In the genomic region with DNA sequence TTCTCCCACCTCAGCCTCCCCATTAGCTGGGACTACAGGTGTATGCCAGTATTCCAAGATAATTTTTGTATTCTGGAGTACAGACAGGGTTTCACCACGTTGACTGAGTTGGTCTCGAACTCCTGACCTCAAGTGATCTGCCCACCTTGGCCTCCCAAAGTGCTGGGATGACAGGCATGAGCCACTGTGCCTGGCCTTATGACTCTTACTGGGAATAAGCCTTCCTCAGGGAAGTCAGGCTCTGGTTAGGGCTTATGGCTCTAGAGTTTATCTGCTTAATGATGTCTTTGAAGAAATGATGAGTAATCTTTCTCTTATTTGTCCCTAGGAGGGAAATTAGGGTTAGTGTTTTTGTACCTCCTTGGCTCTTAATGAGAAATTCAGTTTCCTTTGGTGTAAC, we compare ENCODE assay signal across 16 cellular contexts.
DNase-seq lines count a peak whose midpoint lies in the region; ATAC-seq, FAIRE-seq and TF ChIP-seq lines count a peak whose summit lies in the region.
"Had no signal": no experiment of that assay in that cellular context is flagged by ENCODE, and none has a peak within 500 bp of the region (broad histone marks: within the 10 kb centered on the region; RNA-seq: fewer than 3 reads in every experiment).

No MANE protein-coding gene starts in this region.

- H3K4me3 Mint-ChIP-seq in CD14-positive monocyte: no peak overlapping the region
- H3K4me3 Mint-ChIP-seq in activated T-cell treated with anti-CD3 and anti-CD28 coated beads, Interleukin-2, amount 50 U/mL, for 72 hours: peak overlapping the region; percentile 64 to 73
- peak overlapping the region in 9 of 10 donors; percentile 70 to 85 (median 74) for H3K4me3 Mint-ChIP-seq in naive thymus-derived CD4-positive, alpha-beta T cell

- peaks cover 53% of the 10 kb centered on the region for H3K4me1 ChIP-seq in A549
- peaks cover 11 to 36% of the 10 kb centered on the region in 2 donors for H3K4me1 ChIP-seq in naive thymus-derived CD4-positive, alpha-beta T cell (ENCODE audit: control insufficient read depth in 2 of 2, insufficient read depth in 2 of 2, low read length in 2 of 2)
- H3K4me1 ChIP-seq: HAP-1 had no signal

- no peaks in the 10 kb centered on the region for H3K9me3 Mint-ChIP-seq in CD14-positive monocyte
- no peaks in the 10 kb centered on the region for H3K9me3 Mint-ChIP-seq in activated T-cell treated with anti-CD3 and anti-CD28 coated beads, Interleukin-2, amount 50 U/mL, for 72 hours
- H3K9me3 Mint-ChIP-seq in naive thymus-derived CD4-positive, alpha-beta T cell: no peaks in the 10 kb centered on the region
- H3K9me3 Mint-ChIP-seq: activated T-helper 2 cell treated with anti-CD3 and anti-CD28 coated beads, Interferon-gamma antibody, Interleukin-2, Interleukin-4, amounts not matched to agents 10 μg/mL and 5 μg/mL and 100 μg/mL, durations not matched to agents 14 hours and 24 hours and 36 hours had no signal

- H3K4me3 ChIP-seq in A549: no peak overlapping the region
- H3K4me3 ChIP-seq in naive thymus-derived CD4-positive, alpha-beta T cell (ENCODE audit: low read length): no peak overlapping the region
- H3K4me3 ChIP-seq: HAP-1, MG63 had no signal

- TF ChIP-seq POLR2A in A549 (IDR thresholded peaks at IDR 0.05; ENCODE audit: low read length): no peak

- H3K36me3 Mint-ChIP-seq in CD14-positive monocyte: peaks cover 16 to 25% of the 10 kb centered on the region in 2 donors
- H3K36me3 Mint-ChIP-seq in activated T-cell treated with anti-CD3 and anti-CD28 coated beads, Interleukin-2, amount 50 U/mL, for 72 hours (ENCODE audit: insufficient read depth in 2 of 2): peaks cover 0 to 1% of the 10 kb centered on the region in 2 donors
- H3K36me3 Mint-ChIP-seq in naive thymus-derived CD4-positive, alpha-beta T cell: peaks cover 3 to 26% (median 4%) of the 10 kb centered on the region in 5 donors

- FAIRE-seq in A549 (lab: Jason Lieb, UNC): no peak
- FAIRE-seq: bronchial epithelial cell had no signal

- peak overlapping the region; percentile 77 to 86; a peak in 5 of 6 replicates for H3K27ac ChIP-seq in A549
- H3K27ac ChIP-seq in naive thymus-derived CD4-positive, alpha-beta T cell (ENCODE audit: low read depth, low read length): peak overlapping the region; percentile 66

- ATAC-seq in A549: no peak
- ATAC-seq in activated T-cell treated with anti-CD3 and anti-CD28 coated beads, Interleukin-2, amount 50 U/mL, for 72 hours (replicated peaks in 1 of 2): peak in 1 of 2 donors; percentile 26
- no peak for ATAC-seq in naive thymus-derived CD4-positive, alpha-beta T cell

- peak overlapping the region; percentile 74 for H3K4me2 ChIP-seq in A549
- H3K4me2 ChIP-seq: SK-N-SH had no signal

- no peak for TF ChIP-seq EP300 in A549 (IDR thresholded peaks at IDR 0.05)

- H3K27ac Mint-ChIP-seq in CD14-positive monocyte: peak overlapping the region in 4 of 7 donors; percentile 19 to 54 (median 48)
- H3K27ac Mint-ChIP-seq in activated T-cell treated with anti-CD3 and anti-CD28 coated beads, Interleukin-2, amount 50 U/mL, for 72 hours: peak overlapping the region; percentile 94
- H3K27ac Mint-ChIP-seq in naive thymus-derived CD4-positive, alpha-beta T cell: peak overlapping the region; percentile 64 to 97 (median 90)
- H3K27ac Mint-ChIP-seq: activated T-helper 2 cell treated with anti-CD3 and anti-CD28 coated beads, Interferon-gamma antibody, Interleukin-2, Interleukin-4, amounts not matched to agents 10 μg/mL and 5 μg/mL and 100 μg/mL, durations not matched to agents 14 hours and 24 hours and 36 hours had no signal

- intact Hi-C loops in CD14-positive monocyte (cut with micrococcal nuclease): loop anchor here in 1 of 2 donors (5.0 kb wide), 1 partner anchor 321 kb away; a partner anchor contains a TSS
- intact Hi-C loops in naive thymus-derived CD4-positive, alpha-beta T cell (cut with micrococcal nuclease): loop anchor here in 1 of 2 donors (2.0 to 5.0 kb wide), 7 partner anchors 18 to 322 kb away; no protein-coding TSS in a partner anchor

- H3K9me3 ChIP-seq in A549: no peaks in the 10 kb centered on the region
- no peaks in the 10 kb centered on the region for H3K9me3 ChIP-seq in naive thymus-derived CD4-positive, alpha-beta T cell (ENCODE audit: control insufficient read depth in 2 of 3, low read length in 3 of 3)
- H3K9me3 ChIP-seq: HAP-1, MG63, SK-N-SH had no signal

- POLR2A ChIA-PET in A549 (lab: Yijun Ruan, JAX): no interaction called here
- POLR2A ChIA-PET in naive thymus-derived CD4-positive, alpha-beta T cell (lab: Charles Lee): interaction anchor here (0.7 to 1.3 kb wide), 3 partner anchors 38 to 322 kb away, joined by 3 to 5 read pairs (median 3); no protein-coding TSS in a partner anchor

- peaks cover 0 to 15% (median 0%) of the 10 kb centered on the region in 3 experiments for H3K36me3 ChIP-seq in naive thymus-derived CD4-positive, alpha-beta T cell (ENCODE audit: control insufficient read depth in 2 of 3, insufficient read depth in 3 of 3, low read length in 3 of 3)
- H3K36me3 ChIP-seq: HAP-1, MG63 had no signal

- DNase-seq in A549 (ENCODE audit: low read depth in 1 of 2, low spot score in 1 of 2): no peak
- DNase-seq in CD14-positive monocyte (ENCODE audit: low spot score): no peak
- DNase-seq in activated T-cell treated with anti-CD3 and anti-CD28 coated beads, Interleukin-2, amount 50 U/mL, for 72 hours: no peak
- DNase-seq in naive thymus-derived CD4-positive, alpha-beta T cell: no peak
- DNase-seq in GOT3 (lab: John Stamatoyannopoulos, UW): no peak
- no peak for DNase-seq in iPS-NIHi11 (ENCODE audit: low spot score)
- no peak for DNase-seq in GM10266 (ENCODE audit: extremely low spot score)
- no peak for DNase-seq in C1 segment of cervical spinal cord (lab: John Stamatoyannopoulos, UW)
- DNase-seq: foreskin melanocyte; MG63; NK-92 treated with Interleukin-12 subunit alpha and Interleukin-12 subunit beta, amount 100 ng/mL, for 24 hours; SK-N-SH; stimulated activated CD4-positive, alpha-beta T cell treated with anti-CD3 and anti-CD28 coated beads, Interleukin-2, amount 100 ng/mL, for 48 hours had no signal

- H3K27me3 Mint-ChIP-seq in CD14-positive monocyte (ENCODE audit: low read depth in 3 of 3): peaks cover 0 to 2% (median 0%) of the 10 kb centered on the region in 3 donors
- H3K27me3 Mint-ChIP-seq in activated T-cell treated with anti-CD3 and anti-CD28 coated beads, Interleukin-2, amount 50 U/mL, for 72 hours (ENCODE audit: low read depth): no peaks in the 10 kb centered on the region
- H3K27me3 Mint-ChIP-seq in naive thymus-derived CD4-positive, alpha-beta T cell: no peaks in the 10 kb centered on the region

- TF ChIP-seq RAD21 in A549 (conservative IDR thresholded peaks at IDR 0.05 in 1 of 2, IDR thresholded peaks at IDR 0.05 in 1 of 2): no peak

- no peak for TF ChIP-seq CTCF in A549 (IDR thresholded peaks at IDR 0.05)
- no peak for TF ChIP-seq CTCF in CD14-positive monocyte (IDR thresholded peaks at IDR 0.05)
- TF ChIP-seq CTCF in GM10266 (IDR thresholded peaks at IDR 0.05; ENCODE audit: control insufficient read depth, insufficient read depth, low read depth, missing control alignments): no peak

- 56% methylated on average over 2 of the region's 2 CpGs for WGBS in A549 (ENCODE audit: missing lambda C conversion rate)

- no peaks in the 10 kb centered on the region for H3K27me3 ChIP-seq in naive thymus-derived CD4-positive, alpha-beta T cell (ENCODE audit: control insufficient read depth in 2 of 2, insufficient read depth in 2 of 2, low read length in 2 of 2)
- H3K27me3 ChIP-seq: MG63 had no signal

- H3K4me1 Mint-ChIP-seq in CD14-positive monocyte: peaks cover 24% of the 10 kb centered on the region
- peaks cover 77% of the 10 kb centered on the region for H3K4me1 Mint-ChIP-seq in activated T-cell treated with anti-CD3 and anti-CD28 coated beads, Interleukin-2, amount 50 U/mL, for 72 hours (ENCODE audit: low read depth)
- peaks cover 32 to 84% (median 74%) of the 10 kb centered on the region in 7 donors for H3K4me1 Mint-ChIP-seq in naive thymus-derived CD4-positive, alpha-beta T cell

- CTCF ChIA-PET in A549 (lab: Yijun Ruan, JAX): interaction anchor here (0.8 to 1.7 kb wide), 3 partner anchors 295 to 325 kb away, joined by 3 to 6 read pairs (median 3); no protein-coding TSS in a partner anchor
- CTCF ChIA-PET in naive thymus-derived CD4-positive, alpha-beta T cell (lab: Charles Lee): no interaction called here

TF ChIP-seq in A549, 52 proteins besides CTCF, POLR2A, EP300 and RAD21 (continues in another document):
- TF ChIP-seq CHD4 (IDR thresholded peaks at IDR 0.05; ENCODE audit: borderline replicate concordance) (no peak), KDM5A (IDR thresholded peaks at IDR 0.05) (no peak), KDM1A (IDR thresholded peaks at IDR 0.05; ENCODE audit: low read depth) (no peak), MAZ (IDR thresholded peaks at IDR 0.05; ENCODE audit: borderline replicate concordance, low read depth, low read length) (no peak), FOSB (CRISPR knock-in tag; IDR thresholded peaks at IDR 0.05) (no peak)
- TF ChIP-seq, protein P1, sequence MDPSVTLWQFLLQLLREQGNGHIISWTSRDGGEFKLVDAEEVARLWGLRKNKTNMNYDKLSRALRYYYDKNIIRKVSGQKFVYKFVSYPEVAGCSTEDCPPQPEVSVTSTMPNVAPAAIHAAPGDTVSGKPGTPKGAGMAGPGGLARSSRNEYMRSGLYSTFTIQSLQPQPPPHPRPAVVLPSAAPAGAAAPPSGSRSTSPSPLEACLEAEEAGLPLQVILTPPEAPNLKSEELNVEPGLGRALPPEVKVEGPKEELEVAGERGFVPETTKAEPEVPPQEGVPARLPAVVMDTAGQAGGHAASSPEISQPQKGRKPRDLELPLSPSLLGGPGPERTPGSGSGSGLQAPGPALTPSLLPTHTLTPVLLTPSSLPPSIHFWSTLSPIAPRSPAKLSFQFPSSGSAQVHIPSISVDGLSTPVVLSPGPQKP (IDR thresholded peaks at IDR 0.05; ENCODE audit: low read depth, low read length): no peak
- TF ChIP-seq, protein P2, sequence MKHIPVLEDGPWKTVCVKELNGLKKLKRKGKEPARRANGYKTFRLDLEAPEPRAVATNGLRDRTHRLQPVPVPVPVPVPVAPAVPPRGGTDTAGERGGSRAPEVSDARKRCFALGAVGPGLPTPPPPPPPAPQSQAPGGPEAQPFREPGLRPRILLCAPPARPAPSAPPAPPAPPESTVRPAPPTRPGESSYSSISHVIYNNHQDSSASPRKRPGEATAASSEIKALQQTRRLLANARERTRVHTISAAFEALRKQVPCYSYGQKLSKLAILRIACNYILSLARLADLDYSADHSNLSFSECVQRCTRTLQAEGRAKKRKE (CRISPR knock-in tag; IDR thresholded peaks at IDR 0.05; ENCODE audit: low read depth): no peak

Comparison
In these comparisons a context has a peak if more than half of its experiments do, and no peak if none do; other contexts are left out.
1. H3K4me3 Mint-ChIP-seq: peak in activated T-cell treated with anti-CD3 and anti-CD28 coated beads, Interleukin-2, amount 50 U/mL, for 72 hours (2 of 2) and naive thymus-derived CD4-positive, alpha-beta T cell (9 of 10); none in CD14-positive monocyte (0 of 2).
2. Peak in every context shown above with its lines, with median percentiles within 50 percentile points of each other: H3K27ac Mint-ChIP-seq.